In genomic region chr18:32468147-32468845, GRCh38 we compare ENCODE assay signal across 10 cellular contexts. TPM values are rescaled to one million over a fixed set of nuclear protein-coding genes. Genes with fewer than 3 reads are reported as not detected.
DNase-seq lines count a peak whose midpoint lies in the region; ATAC-seq, FAIRE-seq and TF ChIP-seq lines count a peak whose summit lies in the region.
"Had no signal": no experiment of that assay in that cellular context is flagged by ENCODE, and none has a peak within 500 bp of the region (broad histone marks: within the 10 kb centered on the region; RNA-seq: fewer than 3 reads in every experiment).

No MANE protein-coding gene starts in this region.

- peaks cover 0 to 50% of the 10 kb centered on the region in 2 experiments; a peak in 2 of 4 replicates for H3K79me2 ChIP-seq in H1 (ENCODE audit: control insufficient read depth in 1 of 2, insufficient read depth in 2 of 2, low read length in 2 of 2)

- peaks cover 10% of the 10 kb centered on the region for H3K79me1 ChIP-seq in H1 (ENCODE audit: low read depth, low read length)

- TF ChIP-seq EP300 in H1 (IDR thresholded peaks at IDR 0.05; ENCODE audit: borderline replicate concordance in 1 of 2, low read depth in 2 of 2, low read length in 2 of 2), result no peak

- H3K4me1 Mint-ChIP-seq in nephron progenitor cell, result peaks cover 46% of the 10 kb centered on the region

- no peak overlapping the region for H2BK120ac ChIP-seq in H1 (replicated peaks; ENCODE audit: low read depth, low read length)

- H3K4me1 ChIP-seq in heart left ventricle (peaks cover 0 to 42% (median 17%) of the 10 kb centered on the region in 12 donors), H1 (replicated peaks in 1 of 4; ENCODE audit: control insufficient read depth in 3 of 4, insufficient read depth in 4 of 4, low read length in 3 of 4) (peaks cover 4 to 17% (median 7%) of the 10 kb centered on the region in 4 experiments), aorta (ENCODE audit: control insufficient read depth in 1 of 2, insufficient read depth in 2 of 2, low read length in 2 of 2) (peaks cover 0 to 7% of the 10 kb centered on the region in 2 donors)

- H2BK20ac ChIP-seq in H1 (ENCODE audit: low read length), result no peak overlapping the region

- H3K27me3 Mint-ChIP-seq in nephron progenitor cell (ENCODE audit: low read depth, poor library complexity), result peaks cover 12% of the 10 kb centered on the region

- peaks cover 15% of the 10 kb centered on the region for H3K23me2 ChIP-seq in H1 (ENCODE audit: low read depth, low read length)

- H3K9me3 Mint-ChIP-seq in nephron progenitor cell, result no peaks in the 10 kb centered on the region

- H3K9ac ChIP-seq in H1 (replicated peaks in 1 of 4; ENCODE audit: extremely low read depth in 1 of 4, low read depth in 3 of 4, low read length in 3 of 4), result no peak overlapping the region

- no peak overlapping the region for H3K4ac ChIP-seq in H1 (replicated peaks; ENCODE audit: insufficient read length, low read depth, low read length)

- TF ChIP-seq RAD21 in H1 (IDR thresholded peaks at IDR 0.05 in 1 of 2, conservative IDR thresholded peaks at IDR 0.05 in 1 of 2; ENCODE audit: low read depth in 2 of 2, low read length in 2 of 2), result no peak

- CTCF ChIA-PET in H1 (lab: Charles Lee; ENCODE audit: partially characterized antibody), result interaction anchor here (0.9 to 4.0 kb wide), 7 partner anchors 16 to 337 kb away, joined by 3 to 30 read pairs (median 5); no protein-coding TSS in a partner anchor

- peaks cover 7% of the 10 kb centered on the region for H3K36me3 Mint-ChIP-seq in nephron progenitor cell (ENCODE audit: low read depth)

- H3K36me3 ChIP-seq in heart left ventricle, result no peaks in the 10 kb centered on the region
- H3K36me3 ChIP-seq in H1 (ENCODE audit: control insufficient read depth in 2 of 4, insufficient read depth in 4 of 4, low read length in 3 of 4), result no peaks in the 10 kb centered on the region
- H3K36me3 ChIP-seq in aorta (ENCODE audit: control insufficient read depth in 1 of 2, insufficient read depth in 2 of 2, low read length in 1 of 2), result peaks cover 0 to 3% of the 10 kb centered on the region in 2 donors
- H3K36me3 ChIP-seq: thyroid gland had no signal

- no peak overlapping the region for H2BK5ac ChIP-seq in H1 (ENCODE audit: low read depth, low read length)

- peak overlapping the region; percentile 11 for H3K56ac ChIP-seq in H1 (replicated peaks; ENCODE audit: insufficient read length, low read depth, low read length)

- H2AK5ac ChIP-seq in H1 (ENCODE audit: low read depth, low read length), result no peak overlapping the region

- peak overlapping the region in 11 of 12 donors; percentile 71 to 98 (median 79) for H3K4me3 ChIP-seq in heart left ventricle
- H3K4me3 ChIP-seq in H1 (ENCODE audit: extremely low read depth in 1 of 4, insufficient read depth in 2 of 4, low read depth in 3 of 4, low read length in 4 of 4), result no peak overlapping the region
- H3K4me3 ChIP-seq in aorta (ENCODE audit: low read length in 2 of 2), result peak overlapping the region; percentile 93 to 100

- 33 to 38% (median 35%) methylated on average over 3 of the region's 3 CpGs for WGBS in heart left ventricle, 4 donors
- WGBS in H1 (ENCODE audit: extremely low coverage in 1 of 2, insufficient coverage in 1 of 2, insufficient read length in 1 of 2, insufficient replicate concordance in 2 of 2, low coverage in 1 of 2, low lambda C conversion rate in 2 of 2, missing lambda C conversion rate in 1 of 2), 2 experiments, result 83% methylated on average over 3 of the region's 3 CpGs; no CpG with 5 or more reads in 1 of the 2 experiments
- 28 to 30% methylated on average over 3 of the region's 3 CpGs for WGBS in aorta, 2 donors

- no peak for TF ChIP-seq POLR2A in heart left ventricle (IDR thresholded peaks at IDR 0.05)
- TF ChIP-seq POLR2A in H1 (IDR thresholded peaks at IDR 0.05; ENCODE audit: control extremely low read depth in 1 of 2, low read depth in 2 of 2, low read length in 2 of 2), result no peak

- ATAC-seq in heart left ventricle (no peak), left cardiac atrium (no peak), aorta (ENCODE audit: low FRiP score) (no peak), HG02884 (IDR thresholded peaks at IDR 0.05; ENCODE audit: unreplicated experiment) (no peak)

- DNase-seq in heart left ventricle, result no peak
- no peak for DNase-seq in left cardiac atrium
- DNase-seq in H1 (ENCODE audit: low read depth in 1 of 2, low spot score in 2 of 2), result no peak
- DNase-seq in nephron progenitor cell, result no peak
- DNase-seq in aorta, result no peak
- no peak for DNase-seq in SKM-1 (lab: John Stamatoyannopoulos, UW; ENCODE audit: unreplicated experiment)
- no peak for DNase-seq in glomerular visceral epithelial cell (ENCODE audit: extremely low spot score)
- DNase-seq: effector CD8-positive, alpha-beta T cell had no signal

- no peak overlapping the region for H3K23ac ChIP-seq in H1 (ENCODE audit: insufficient read length)

- peaks cover 0 to 6% of the 10 kb centered on the region in 2 experiments for H4K20me1 ChIP-seq in H1 (replicated peaks in 1 of 2; ENCODE audit: control insufficient read depth in 1 of 2, insufficient read depth in 2 of 2, low read length in 2 of 2)

- H3K18ac ChIP-seq in H1 (ENCODE audit: extremely low read depth, low read length), result no peak overlapping the region

- no peak for TF ChIP-seq CTCF in heart left ventricle (IDR thresholded peaks at IDR 0.05)
- no peak for TF ChIP-seq CTCF in H1 (IDR thresholded peaks at IDR 0.05; ENCODE audit: control extremely low read depth in 1 of 3, insufficient read depth in 1 of 3, low read depth in 1 of 3, low read length in 3 of 3)
- TF ChIP-seq CTCF in nephron progenitor cell (IDR thresholded peaks at IDR 0.05), result no peak

- no peak overlapping the region for H2AFZ ChIP-seq in H1 (ENCODE audit: low read length)

- H4K91ac ChIP-seq in H1 (replicated peaks; ENCODE audit: insufficient read length, low read length), result no peak overlapping the region

- POLR2A ChIA-PET in H1 (lab: Charles Lee; ENCODE audit: partially characterized antibody), result no interaction called here

- H3K9me3 ChIP-seq in heart left ventricle, result no peaks in the 10 kb centered on the region
- no peaks in the 10 kb centered on the region for H3K9me3 ChIP-seq in H1 (ENCODE audit: insufficient read depth in 2 of 2, low read depth in 1 of 2, low read length in 1 of 2)
- H3K9me3 ChIP-seq in aorta (ENCODE audit: control insufficient read depth, low read length), result no peaks in the 10 kb centered on the region
- H3K9me3 ChIP-seq: thyroid gland had no signal

- H4K8ac ChIP-seq in H1 (ENCODE audit: extremely low read depth, insufficient read depth, low read length), result no peak overlapping the region

- H3K14ac ChIP-seq in H1 (ENCODE audit: insufficient read length), result no peak overlapping the region

- intact Hi-C loops in heart left ventricle (cut with DNase I), result loop anchor here in 6 of 10 donors (5.0 to 10.0 kb wide), 8 partner anchors 41 to 181 kb away; no protein-coding TSS in a partner anchor
- intact Hi-C loops in left cardiac atrium (cut with DNase I), result loop anchor here in 1 of 2 donors (10.0 kb wide), 1 partner anchor 83 kb away; no protein-coding TSS in a partner anchor
- intact Hi-C loops in aorta (cut with DNase I), result loop anchor here in 1 of 2 donors (5.0 kb wide), 1 partner anchor 181 kb away; no protein-coding TSS in a partner anchor

- no peak overlapping the region for H4K5ac ChIP-seq in H1 (ENCODE audit: insufficient read length, low read depth, low read length)

- H3K27ac ChIP-seq in heart left ventricle, result peak overlapping the region in 5 of 12 donors; percentile 81 to 88 (median 88)
- no peak overlapping the region for H3K27ac ChIP-seq in H1 (ENCODE audit: low read depth, low read length)
- H3K27ac ChIP-seq in aorta (ENCODE audit: low read depth in 1 of 2, low read length in 2 of 2), result no peak overlapping the region

- H3K27me3 ChIP-seq in heart left ventricle, result peaks cover 0 to 42% (median 0%) of the 10 kb centered on the region in 9 donors
- H3K27me3 ChIP-seq in H1 (replicated peaks in 1 of 4; ENCODE audit: control insufficient read depth in 3 of 4, extremely low read depth in 1 of 4, insufficient read depth in 3 of 4, low read length in 3 of 4), result peaks cover 0 to 14% (median 9%) of the 10 kb centered on the region in 4 experiments; a peak in 4 of 7 replicates
- H3K27me3 ChIP-seq in aorta (ENCODE audit: control insufficient read depth in 1 of 2, insufficient read depth in 2 of 2, low read length in 1 of 2), result no peaks in the 10 kb centered on the region
- H3K27me3 ChIP-seq: thyroid gland had no signal

- H3K4me2 ChIP-seq in H1 (ENCODE audit: insufficient read depth in 1 of 2, low read depth in 2 of 2, low read length in 2 of 2), result peak overlapping the region in 1 of 2 experiments; percentile 86; a peak in 1 of 4 replicates

- no peak overlapping the region for H2BK12ac ChIP-seq in H1 (ENCODE audit: low read depth, low read length)

- FAIRE-seq in H1 (lab: Jason Lieb, UNC), result no peak

- no peak overlapping the region for H3K27ac Mint-ChIP-seq in nephron progenitor cell

- peak overlapping the region; percentile 94 for H3K4me3 Mint-ChIP-seq in nephron progenitor cell

- H2BK15ac ChIP-seq in H1 (ENCODE audit: low read length), result no peak overlapping the region

TF ChIP-seq in H1, 55 proteins besides CTCF, POLR2A, EP300 and RAD21 (continues in another document):
- no peak for TF ChIP-seq KDM1A (IDR thresholded peaks at IDR 0.05; ENCODE audit: borderline replicate concordance, low read length)
- TF ChIP-seq TCF12 (IDR thresholded peaks at IDR 0.05; ENCODE audit: low read depth, low read length), result no peak
- no peak for TF ChIP-seq POU5F1 (IDR thresholded peaks at IDR 0.05; ENCODE audit: low read depth, low read length)
- no peak for TF ChIP-seq RBBP5 (IDR thresholded peaks at IDR 0.05; ENCODE audit: borderline replicate concordance, low read depth, low read length)
- TF ChIP-seq RFX5 (IDR thresholded peaks at IDR 0.05; ENCODE audit: borderline replicate concordance, low read depth, low read length), result no peak
- TF ChIP-seq TAF1 (IDR thresholded peaks at IDR 0.05; ENCODE audit: low read depth, low read length), result no peak

RNA-seq across cellular contexts. Expression of gene GAREM1, which starts 2.4 kb away (rescaled TPM):
- total RNA-seq in heart left ventricle, result 10 to 100 TPM in 8 of 9 donors, 1 to 10 TPM in 1; 8.8 to 28.8 (median 13.4) TPM
- polyA plus RNA-seq in heart left ventricle, result 10 to 100 TPM in 1 of 2 donors, 1 to 10 TPM in 1; 1.8 to 13.0 TPM
- total RNA-seq in left cardiac atrium, result 10 to 100 TPM; 12.7 to 19.0 TPM
- total RNA-seq in H1 (2021; fragmentation: NEBNext Ultra II Directional; extraction: Animal tissue kit (Norgen Biotek cat#: 25700)), result 9.2 and 9.6 TPM in 2 replicates
- 3.6 and 3.9 TPM in 2 replicates for polyA plus RNA-seq in H1 (2011; rRNA removed)
- polyA plus RNA-seq in H1 (2011; cell fraction: cytosol; rRNA removed), result 3.8 TPM
- 6.1 TPM for polyA plus RNA-seq in H1 (2011; cell fraction: nucleus; rRNA removed)
- 3.0 to 5.0 TPM (median 4.0 TPM) in 4 replicates for polyA plus RNA-seq in H1 (2012, experiment 1 of 2)
- 1.3 TPM for polyA plus RNA-seq in H1 (2012, experiment 2 of 2)
- polyA plus RNA-seq in H1 (2013, experiment 1 of 2), result 3.9 TPM
- 4.0 TPM for polyA plus RNA-seq in H1 (2013, experiment 2 of 2)
- polyA minus RNA-seq in H1 (2011; rRNA and poly(A)+ RNA removed), result 18.0 and 18.8 TPM in 2 replicates
- polyA minus RNA-seq in H1 (2011; cell fraction: cytosol; rRNA and poly(A)+ RNA removed), result 5.4 TPM
- 14.6 TPM for polyA minus RNA-seq in H1 (2011; cell fraction: nucleus; rRNA and poly(A)+ RNA removed)
- 10 to 100 TPM; 10.7 to 24.0 TPM for total RNA-seq in aorta
- 1 to 10 TPM; 2.4 to 3.3 TPM for polyA plus RNA-seq in aorta

Comparison
In these comparisons a context has a peak if more than half of its experiments do, and no peak if none do; other contexts are left out.
1. H3K4me3 ChIP-seq: peak in heart left ventricle (11 of 12) and aorta (2 of 2); none in H1 (0 of 4).